Comparison of ENCODE assay signal across 18 cellular contexts in genomic region chr9:86925686-86926085, GRCh38. TPM values are rescaled to one million over a fixed set of nuclear protein-coding genes. Genes with fewer than 3 reads are reported as not detected.
DNase-seq lines count a peak whose midpoint lies in the region; TF ChIP-seq lines count a peak whose summit lies in the region.
"Had no signal": no experiment of that assay in that cellular context is flagged by ENCODE, and none has a peak within 500 bp of the region (broad histone marks: within the 10 kb centered on the region; RNA-seq: fewer than 3 reads in every experiment).

No MANE protein-coding gene starts in this region.

- no TSS peak for BruUV-seq in A673 (replicated peaks; lab: Mats Ljungman, UMichigan)

- no peaks in the 10 kb centered on the region for H3K36me3 ChIP-seq in A673 (ENCODE audit: insufficient read depth, low read length, poor library complexity, severe bottlenecking)
- H3K36me3 ChIP-seq: adrenal gland had no signal

- no peak overlapping the region for H3K4me3 ChIP-seq in A673 (ENCODE audit: low read depth, low read length, poor library complexity, severe bottlenecking)
- H3K4me3 ChIP-seq: adrenal gland had no signal

- intact Hi-C loops in A673 (cut with micrococcal nuclease; ENCODE audit: unreplicated experiment), result no loop called here

- no peak for TF ChIP-seq CTCF in A673 (conservative IDR thresholded peaks at IDR 0.05; ENCODE audit: low read depth, low read length)

- CTCF ChIA-PET in A673 (lab: Charles Lee), result no interaction called here

- no peak overlapping the region for H3K27ac ChIP-seq in A673 (ENCODE audit: low read depth, low read length, poor library complexity, severe bottlenecking)
- H3K27ac ChIP-seq: adrenal gland had no signal

- DNase-seq in A673 (ENCODE audit: low spot score), result peak; percentile 37
- DNase-seq in HCEC 1CT, result peak; percentile 39
- DNase-seq in astrocyte of the hippocampus (ENCODE audit: low read depth, low spot score), result peak; percentile 82
- peak; percentile 17 for DNase-seq in kidney glomerular epithelial cell (lab: John Stamatoyannopoulos, UW)
- DNase-seq in 8988T, result no peak
- no peak for DNase-seq in NCI-H146 (lab: John Stamatoyannopoulos, UW)
- no peak for DNase-seq in stimulated activated CD8-positive, alpha-beta memory T cell treated with anti-CD3 and anti-CD28 coated beads, Interleukin-4, amount 100 ng/mL, for 48 hours
- no peak for DNase-seq in pons (ENCODE audit: low spot score)
- DNase-seq: activated CD4-positive, alpha-beta T cell treated with anti-CD3 and anti-CD28 coated beads, Interleukin-2, amount 10 ng/mL, durations not matched to agents 7 days and 5 days; activated effector memory CD4-positive, alpha-beta T cell treated with anti-CD3 and anti-CD28 coated beads, Interleukin-2, amount 50 U/mL, for 16 hours; adrenal gland; caudate nucleus; CD4-positive, alpha-beta T cell; DMS79; head of caudate nucleus; NCI-H1092 treated with DMSO at 0.1 percent for 48 hours; NCI-H2107; NCI-H526 had no signal

- POLR2A ChIA-PET in A673 (lab: Charles Lee; ENCODE audit: low non-redundant PET), result no interaction called here

- H3K4me1 ChIP-seq in A673 (ENCODE audit: insufficient read depth, low read length, poor library complexity, severe bottlenecking), result peaks cover 24% of the 10 kb centered on the region
- H3K4me1 ChIP-seq: adrenal gland had no signal

- H3K9me3 ChIP-seq in A673 (ENCODE audit: low read depth, low read length, poor library complexity, severe bottlenecking), result no peaks in the 10 kb centered on the region
- H3K9me3 ChIP-seq: adrenal gland had no signal

- H3K27me3 ChIP-seq in A673 (replicated peaks; ENCODE audit: insufficient read depth, low read depth, low read length, poor library complexity), result no peaks in the 10 kb centered on the region
- H3K27me3 ChIP-seq: adrenal gland had no signal

RNA-seq across cellular contexts. Expression of gene GAS1, which starts 21.6 kb away (rescaled TPM):
- total RNA-seq in A673 (2021), result 57.5 and 73.0 TPM in 2 replicates

Comparison
In these comparisons a context has a peak if more than half of its experiments do, and no peak if none do; other contexts are left out.
1. DNase-seq: peak in A673 (single experiment), HCEC 1CT (single experiment), astrocyte of the hippocampus (single experiment) and kidney glomerular epithelial cell (single experiment); none in 8988T (single experiment), NCI-H146 (single experiment), stimulated activated CD8-positive, alpha-beta memory T cell treated with anti-CD3 and anti-CD28 coated beads, Interleukin-4, amount 100 ng/mL, for 48 hours (single experiment) and pons (single experiment).